Comparison of ENCODE assay signal across 17 cellular contexts in the genomic region with DNA sequence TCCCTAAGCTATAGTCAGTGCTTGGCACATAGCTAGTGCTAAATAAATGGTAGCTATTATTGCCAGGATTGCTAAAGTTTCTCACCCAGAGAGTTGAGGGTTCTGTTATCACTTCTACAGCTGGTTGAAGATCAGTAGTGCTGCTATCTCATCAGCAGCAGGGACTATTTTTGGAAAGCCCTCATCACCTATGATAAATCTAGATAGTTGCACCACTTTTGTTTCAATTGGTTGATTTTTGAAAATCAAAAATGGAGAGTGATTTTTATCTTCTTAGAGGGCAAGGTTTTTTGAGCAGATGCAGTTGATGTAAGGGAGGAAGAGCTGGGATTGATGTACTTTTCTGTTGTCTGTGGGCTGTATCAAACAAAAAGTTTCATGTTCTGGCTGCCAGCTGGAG.
DNase-seq lines count a peak whose midpoint lies in the region; ATAC-seq and TF ChIP-seq lines count a peak whose summit lies in the region.
"Had no signal": no experiment of that assay in that cellular context is flagged by ENCODE, and none has a peak within 500 bp of the region (broad histone marks: within the 10 kb centered on the region; RNA-seq: fewer than 3 reads in every experiment).

No MANE protein-coding gene starts in this region.

- H3K4me3 Mint-ChIP-seq in CD4-positive, CD25-positive, alpha-beta regulatory T cell, result peak overlapping the region; percentile 52 to 94 (median 74)
- H3K4me3 Mint-ChIP-seq in T-helper 2 cell treated with Interferon-gamma antibody and Interleukin-4, amounts not matched to agents 5 μg/mL and 100 μg/mL, for 36 hours, result peak overlapping the region; percentile 49
- H3K4me3 Mint-ChIP-seq in immature natural killer cell, result peak overlapping the region; percentile 70 to 77 (median 75)
- H3K4me3 Mint-ChIP-seq: type B pancreatic cell had no signal

- H3K36me3 Mint-ChIP-seq in CD4-positive, CD25-positive, alpha-beta regulatory T cell, result peaks cover 59% of the 10 kb centered on the region
- peaks cover 71% of the 10 kb centered on the region for H3K36me3 Mint-ChIP-seq in T-helper 2 cell treated with Interferon-gamma antibody and Interleukin-4, amounts not matched to agents 5 μg/mL and 100 μg/mL, for 36 hours (ENCODE audit: low read depth)
- peaks cover 15 to 22% (median 15%) of the 10 kb centered on the region in 3 donors for H3K36me3 Mint-ChIP-seq in immature natural killer cell

- peak overlapping the region; percentile 67 for H3K4me3 ChIP-seq in CD4-positive, CD25-positive, alpha-beta regulatory T cell (ENCODE audit: low read depth, low read length)
- H3K4me3 ChIP-seq in GM06990 (replicated peaks; ENCODE audit: low read depth, low read length), result peak overlapping the region; percentile 31
- H3K4me3 ChIP-seq: GM23248, hepatocyte had no signal

- H3K36me3 ChIP-seq in CD4-positive, CD25-positive, alpha-beta regulatory T cell (ENCODE audit: control insufficient read depth, insufficient read depth, low read length), result peaks cover 15% of the 10 kb centered on the region
- H3K36me3 ChIP-seq in GM06990 (ENCODE audit: control insufficient read depth, insufficient read depth, low read length), result peaks cover 2% of the 10 kb centered on the region

- no peaks in the 10 kb centered on the region for H3K27me3 ChIP-seq in CD4-positive, CD25-positive, alpha-beta regulatory T cell (ENCODE audit: control insufficient read depth, insufficient read depth, low read length)
- no peaks in the 10 kb centered on the region for H3K27me3 ChIP-seq in GM06990 (replicated peaks; ENCODE audit: control insufficient read depth, insufficient read depth, low read length)
- H3K27me3 ChIP-seq: hepatocyte had no signal

- H3K27ac ChIP-seq in CD4-positive, CD25-positive, alpha-beta regulatory T cell (ENCODE audit: insufficient read depth, low read length, poor library complexity, severe bottlenecking), result peak overlapping the region; percentile 47
- H3K27ac ChIP-seq: GM23248, hepatocyte had no signal

- H3K4me1 ChIP-seq in CD4-positive, CD25-positive, alpha-beta regulatory T cell (ENCODE audit: control insufficient read depth, insufficient read depth, low read length, poor library complexity, severe bottlenecking), result peaks cover 63% of the 10 kb centered on the region

- peaks cover 0 to 26% (median 6%) of the 10 kb centered on the region in 7 donors for H3K9me3 Mint-ChIP-seq in CD4-positive, CD25-positive, alpha-beta regulatory T cell
- peaks cover 24% of the 10 kb centered on the region for H3K9me3 Mint-ChIP-seq in T-helper 2 cell treated with Interferon-gamma antibody and Interleukin-4, amounts not matched to agents 5 μg/mL and 100 μg/mL, for 36 hours
- H3K9me3 Mint-ChIP-seq in immature natural killer cell, result peaks cover 0 to 3% (median 0%) of the 10 kb centered on the region in 6 donors

- DNase-seq in CD4-positive, CD25-positive, alpha-beta regulatory T cell, result no peak
- DNase-seq in GM06990 (ENCODE audit: extremely low read depth, insufficient read length) (no peak), immature natural killer cell (no peak)
- DNase-seq in T-helper 2 cell treated with Interferon-gamma antibody and Interleukin-4, amounts not matched to agents 5 μg/mL and 100 μg/mL, for 36 hours (ENCODE audit: low spot score), result no peak
- no peak for DNase-seq in stimulated activated CD4-positive, alpha-beta T cell treated with anti-CD3 and anti-CD28 coated beads, Interleukin-4, amount 100 ng/mL, for 4 hours
- DNase-seq: caudate nucleus; effector CD8-positive, alpha-beta T cell; GM23248; kidney glomerular epithelial cell; NCI-H526 treated with DMSO at 0.1 percent for 48 hours; PC-3; stimulated activated CD4-positive, alpha-beta T cell treated with anti-CD3 and anti-CD28 coated beads, Interleukin-4, amount 100 ng/mL, for 24 hours had no signal

- H3K27me3 Mint-ChIP-seq in CD4-positive, CD25-positive, alpha-beta regulatory T cell, result no peaks in the 10 kb centered on the region
- H3K27me3 Mint-ChIP-seq in T-helper 2 cell treated with Interferon-gamma antibody and Interleukin-4, amounts not matched to agents 5 μg/mL and 100 μg/mL, for 36 hours (ENCODE audit: low read depth), result no peaks in the 10 kb centered on the region
- peaks cover 0 to 3% (median 0%) of the 10 kb centered on the region in 3 donors for H3K27me3 Mint-ChIP-seq in immature natural killer cell (ENCODE audit: low read depth in 3 of 3)
- H3K27me3 Mint-ChIP-seq: type B pancreatic cell had no signal

- no peak for ATAC-seq in CD4-positive, CD25-positive, alpha-beta regulatory T cell (ENCODE audit: low read depth in 2 of 2)
- ATAC-seq in GM21737 (IDR thresholded peaks at IDR 0.05; ENCODE audit: unreplicated experiment), result no peak
- ATAC-seq in GM18858 (IDR thresholded peaks at IDR 0.05; ENCODE audit: unreplicated experiment), result no peak
- ATAC-seq in GM18511 (IDR thresholded peaks at IDR 0.05; ENCODE audit: unreplicated experiment), result no peak
- ATAC-seq: PC-3 had no signal

- TF ChIP-seq CTCF in GM06990 (IDR thresholded peaks at IDR 0.05; ENCODE audit: insufficient read depth, low read length, poor library complexity, severe bottlenecking), result no peak

- H3K4me1 Mint-ChIP-seq in CD4-positive, CD25-positive, alpha-beta regulatory T cell, result peaks cover 45 to 81% (median 52%) of the 10 kb centered on the region in 4 donors
- peaks cover 64% of the 10 kb centered on the region for H3K4me1 Mint-ChIP-seq in T-helper 2 cell treated with Interferon-gamma antibody and Interleukin-4, amounts not matched to agents 5 μg/mL and 100 μg/mL, for 36 hours (ENCODE audit: low read depth)
- H3K4me1 Mint-ChIP-seq in immature natural killer cell, result peaks cover 70 to 87% of the 10 kb centered on the region in 2 donors

- peaks cover 0 to 13% of the 10 kb centered on the region in 2 experiments for H3K9me3 ChIP-seq in CD4-positive, CD25-positive, alpha-beta regulatory T cell (ENCODE audit: control insufficient read depth in 2 of 2, low read length in 2 of 2)

- peak overlapping the region; percentile 17 to 96 (median 67) for H3K27ac Mint-ChIP-seq in CD4-positive, CD25-positive, alpha-beta regulatory T cell
- peak overlapping the region; percentile 66 for H3K27ac Mint-ChIP-seq in T-helper 2 cell treated with Interferon-gamma antibody and Interleukin-4, amounts not matched to agents 5 μg/mL and 100 μg/mL, for 36 hours
- H3K27ac Mint-ChIP-seq in immature natural killer cell, result peak overlapping the region; percentile 7 to 83 (median 35)
- H3K27ac Mint-ChIP-seq: type B pancreatic cell had no signal
